Comparison of ENCODE assay signal across 28 cellular contexts in the genomic region with DNA sequence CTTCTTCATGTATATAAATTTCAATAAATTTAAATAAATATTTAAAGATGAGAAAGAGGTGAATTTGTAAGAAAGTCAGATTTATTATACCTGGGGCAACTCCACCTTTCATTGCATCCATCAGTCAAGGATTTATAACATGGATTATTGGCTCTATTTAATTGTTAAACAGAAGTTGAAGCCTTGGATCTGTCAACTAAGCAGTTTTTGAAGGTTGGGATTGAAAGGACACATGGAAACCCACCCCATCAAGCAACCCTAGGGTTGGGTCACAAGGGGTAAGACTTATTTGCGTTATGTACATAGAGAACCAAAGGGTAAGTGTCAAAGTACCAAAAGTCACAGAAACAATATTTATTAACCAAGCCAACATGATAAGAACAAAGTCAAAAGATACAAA.
"Had no signal": no experiment of that assay in that cellular context is flagged by ENCODE, and none has a peak within 500 bp of the region (broad histone marks: within the 10 kb centered on the region; RNA-seq: fewer than 3 reads in every experiment).

No MANE protein-coding gene starts in this region.

- H3K4me3 ChIP-seq: colonic mucosa, coronary artery, dorsolateral prefrontal cortex, esophagus muscularis mucosa, esophagus squamous epithelium, gastrocnemius medialis, gastroesophageal sphincter, heart left ventricle, heart right ventricle had no signal

- ATAC-seq: effector memory CD8-positive, alpha-beta T cell; esophagus mucosa; foreskin keratinocyte; gastrocnemius medialis; gastroesophageal sphincter; heart left ventricle; heart right ventricle had no signal

- H3K9me3 ChIP-seq: colonic mucosa, esophagus muscularis mucosa, esophagus squamous epithelium, gastrocnemius medialis, gastroesophageal sphincter, heart left ventricle, heart right ventricle had no signal

- H3K36me3 ChIP-seq: colonic mucosa, esophagus muscularis mucosa, esophagus squamous epithelium, gastrocnemius medialis, gastroesophageal sphincter, heart left ventricle, heart right ventricle had no signal

- H3K4me1 ChIP-seq: colonic mucosa, esophagus muscularis mucosa, esophagus squamous epithelium, foreskin keratinocyte, gastrocnemius medialis, gastroesophageal sphincter, heart left ventricle, heart right ventricle had no signal

- FAIRE-seq: colon, endometrium, endothelial cell of umbilical vein, frontal cortex had no signal

- H3K27me3 ChIP-seq: colonic mucosa, dorsolateral prefrontal cortex, esophagus muscularis mucosa, esophagus squamous epithelium, foreskin keratinocyte, gastrocnemius medialis, gastroesophageal sphincter, heart left ventricle had no signal

- DNase-seq: colonic mucosa; cortex of kidney; dermis blood vessel endothelial cell; dorsolateral prefrontal cortex; effector CD4-positive, alpha-beta T cell; effector CD8-positive, alpha-beta T cell; effector memory CD4-positive, alpha-beta T cell; effector memory CD8-positive, alpha-beta T cell; endodermal cell; erythroblast; esophagus squamous epithelium; foreskin fibroblast; foreskin keratinocyte; foreskin melanocyte; gastrocnemius medialis; glutamatergic neuron; head of caudate nucleus; heart left ventricle; heart right ventricle had no signal

- H3K27ac ChIP-seq: colonic mucosa, coronary artery, dorsolateral prefrontal cortex, epithelial cell of prostate, esophagus muscularis mucosa, esophagus squamous epithelium, foreskin keratinocyte, gastrocnemius medialis, gastroesophageal sphincter, heart left ventricle, heart right ventricle had no signal
